In genomic region chrX:44843318-44843702, GRCh38 we compare ENCODE assay signal across 32 cellular contexts. TPM values are rescaled to one million over a fixed set of nuclear protein-coding genes. Genes with fewer than 3 reads are reported as not detected.
DNase-seq lines count a peak whose midpoint lies in the region; ATAC-seq and TF ChIP-seq lines count a peak whose summit lies in the region.
"Had no signal": no experiment of that assay in that cellular context is flagged by ENCODE, and none has a peak within 500 bp of the region (broad histone marks: within the 10 kb centered on the region; RNA-seq: fewer than 3 reads in every experiment).

No MANE protein-coding gene starts in this region.

- CTCF ChIA-PET in Panc1 (lab: Charles Lee), result no interaction called here

- DNase-seq in GM23248 (peak; percentile 5), Panc1 (ENCODE audit: low read depth, low spot score) (peak; percentile 24), epithelial cell of esophagus (ENCODE audit: low read depth) (peak; percentile 43), neuronal stem cell (ENCODE audit: low spot score) (no peak), ascending aorta (ENCODE audit: low spot score in 2 of 2) (no peak), NCI-H146 treated with DMSO at 0.1 percent for 48 hours (lab: John Stamatoyannopoulos, UW; ENCODE audit: unreplicated experiment) (no peak), NCI-H226 (no peak)
- no peak for DNase-seq in effector CD4-positive, alpha-beta T cell
- DNase-seq: activated CD4-positive, alpha-beta memory T cell treated with anti-CD3 and anti-CD28 coated beads, Interleukin-2, amount 10 ng/mL, durations not matched to agents 7 days and 5 days; activated CD8-positive, alpha-beta memory T cell treated with anti-CD3 and anti-CD28 coated beads, Interleukin-2, amount 50 U/mL, for 4 hours; activated naive CD4-positive, alpha-beta T cell treated with anti-CD3 and anti-CD28 coated beads for 36 hours; brain microvascular endothelial cell; COR-L47; DMS53; Kasumi-1; naive thymus-derived CD4-positive, alpha-beta T cell; NCI-H1436 treated with DMSO at 0.1 percent for 48 hours; NCI-H2107; NCI-H748 treated with DMSO at 0.1 percent for 48 hours; stimulated activated CD4-positive, alpha-beta T cell treated with anti-CD3 and anti-CD28 coated beads, Interleukin-4, amount 100 ng/mL, for 24 hours had no signal

- no peak overlapping the region for H3K4ac ChIP-seq in neuronal stem cell (ENCODE audit: low read length)

- H3K9me3 ChIP-seq in GM23248 (ENCODE audit: low read depth) (no peaks in the 10 kb centered on the region), Panc1 (ENCODE audit: control insufficient read depth, insufficient read depth, low read depth, low read length) (no peaks in the 10 kb centered on the region), neuronal stem cell (replicated peaks in 1 of 2; ENCODE audit: control insufficient read depth in 2 of 2, insufficient read depth in 1 of 2, low read depth in 1 of 2, low read length in 2 of 2) (no peaks in the 10 kb centered on the region), ascending aorta (no peaks in the 10 kb centered on the region)
- H3K9me3 ChIP-seq: BLaER1, tibial nerve had no signal

- WGBS in GM23248 (ENCODE audit: low coverage in 1 of 2, low lambda C conversion rate in 2 of 2, missing lambda C conversion rate in 2 of 2), 2 experiments, result 84 to 89% methylated on average over 2 of the region's 2 CpGs
- WGBS in neuronal stem cell (ENCODE audit: extremely low coverage in 2 of 2, insufficient read length in 2 of 2, insufficient replicate concordance in 1 of 2), 2 donors, result no CpG with 5 or more reads among the region's 2 CpGs

- H2AK5ac ChIP-seq in neuronal stem cell (ENCODE audit: low read depth, low read length), result no peak overlapping the region

- no peaks in the 10 kb centered on the region for H3K79me1 ChIP-seq in neuronal stem cell (ENCODE audit: low read depth, low read length)

- ATAC-seq in Panc1, result no peak
- ATAC-seq: naive thymus-derived CD4-positive, alpha-beta T cell; sciatic nerve had no signal

- H3F3A ChIP-seq in GM23248 (ENCODE audit: insufficient read depth), result no peaks in the 10 kb centered on the region

- H3K9ac ChIP-seq in GM23248, result no peak overlapping the region
- H3K9ac ChIP-seq in neuronal stem cell (ENCODE audit: low read depth, low read length, poor library complexity), result no peak overlapping the region
- H3K9ac ChIP-seq: BLaER1 had no signal

- H3K4me1 ChIP-seq in GM23248 (ENCODE audit: insufficient read depth) (no peaks in the 10 kb centered on the region), Panc1 (ENCODE audit: control insufficient read depth, insufficient read depth, low read length) (no peaks in the 10 kb centered on the region), neuronal stem cell (ENCODE audit: control insufficient read depth in 2 of 2, insufficient read depth in 1 of 2, low read depth in 1 of 2, low read length in 2 of 2) (no peaks in the 10 kb centered on the region), ascending aorta (no peaks in the 10 kb centered on the region)
- H3K4me1 ChIP-seq: BLaER1, tibial nerve had no signal

- no peak overlapping the region for H3K23ac ChIP-seq in neuronal stem cell (ENCODE audit: low read depth, low read length, poor library complexity)

- H4K8ac ChIP-seq in neuronal stem cell (ENCODE audit: low read depth, low read length), result no peak overlapping the region

- no TSS peak for BruUV-seq in Panc1 (replicated peaks; lab: Mats Ljungman, UMichigan)

- no peak overlapping the region for H2BK15ac ChIP-seq in neuronal stem cell (ENCODE audit: low read length)

- no peak overlapping the region for H4K91ac ChIP-seq in neuronal stem cell (ENCODE audit: low read depth, low read length, poor library complexity)

- H3K4me3 ChIP-seq in GM23248 (no peak overlapping the region), Panc1 (ENCODE audit: low read depth in 2 of 2, low read length in 2 of 2) (no peak overlapping the region), epithelial cell of esophagus (ENCODE audit: low read length) (no peak overlapping the region), neuronal stem cell (ENCODE audit: low read length in 2 of 2) (no peak overlapping the region), ascending aorta (no peak overlapping the region)
- H3K4me3 ChIP-seq: BLaER1, tibial nerve had no signal

- H3K27ac ChIP-seq in GM23248 (no peak overlapping the region), Panc1 (ENCODE audit: low read length) (no peak overlapping the region), neuronal stem cell (replicated peaks; ENCODE audit: low read length) (no peak overlapping the region), ascending aorta (no peak overlapping the region)
- H3K27ac ChIP-seq: BLaER1, brain microvascular endothelial cell, RWPE1, tibial nerve had no signal

- H3K27me3 ChIP-seq in GM23248 (replicated peaks; ENCODE audit: insufficient read depth) (no peaks in the 10 kb centered on the region), Panc1 (ENCODE audit: control insufficient read depth, insufficient read depth, low read length) (no peaks in the 10 kb centered on the region), neuronal stem cell (ENCODE audit: control insufficient read depth in 3 of 3, insufficient read depth in 3 of 3, low read depth in 1 of 3, low read length in 3 of 3) (no peaks in the 10 kb centered on the region), ascending aorta (no peaks in the 10 kb centered on the region)
- H3K27me3 ChIP-seq: BLaER1, brain microvascular endothelial cell, tibial nerve had no signal

- H3K36me3 ChIP-seq in GM23248 (ENCODE audit: low read depth) (no peaks in the 10 kb centered on the region), Panc1 (ENCODE audit: control insufficient read depth, insufficient read depth, low read length) (no peaks in the 10 kb centered on the region), neuronal stem cell (replicated peaks in 1 of 2; ENCODE audit: control insufficient read depth in 2 of 2, insufficient read depth in 2 of 2, low read length in 2 of 2) (no peaks in the 10 kb centered on the region), ascending aorta (no peaks in the 10 kb centered on the region)
- H3K36me3 ChIP-seq: BLaER1, brain microvascular endothelial cell, tibial nerve had no signal

- H2AFZ ChIP-seq in GM23248 (no peak overlapping the region), neuronal stem cell (ENCODE audit: low read length) (peak overlapping the region; percentile 22)

- intact Hi-C loops in Panc1 (cut with micrococcal nuclease; ENCODE audit: unreplicated experiment), result no loop called here
- intact Hi-C loops in ascending aorta (cut with DNase I), result no loop called here

- POLR2A ChIA-PET in Panc1 (lab: Charles Lee), result no interaction called here

- H3K14ac ChIP-seq in neuronal stem cell (ENCODE audit: low read length), result no peak overlapping the region

- H2BK120ac ChIP-seq in neuronal stem cell (ENCODE audit: low read depth, low read length), result no peak overlapping the region

- H3K18ac ChIP-seq in neuronal stem cell (ENCODE audit: low read length), result no peak overlapping the region

- H3K9me2 ChIP-seq in GM23248 (ENCODE audit: insufficient read depth), result no peaks in the 10 kb centered on the region

- H2BK5ac ChIP-seq in neuronal stem cell (ENCODE audit: low read length), result no peak overlapping the region

- H3K4me2 ChIP-seq in GM23248 (ENCODE audit: unreplicated experiment) (no peak overlapping the region), neuronal stem cell (ENCODE audit: insufficient read depth, low read length, poor library complexity, severe bottlenecking) (no peak overlapping the region)
- H3K4me2 ChIP-seq: BLaER1 had no signal

- H4K20me1 ChIP-seq in GM23248 (ENCODE audit: insufficient read depth), result no peaks in the 10 kb centered on the region
- H4K20me1 ChIP-seq: BLaER1 had no signal

- no peak for TF ChIP-seq CTCF in Panc1 (IDR thresholded peaks at IDR 0.05)
- no peak for TF ChIP-seq CTCF in epithelial cell of esophagus (IDR thresholded peaks at IDR 0.05; ENCODE audit: insufficient read depth, low read depth, low read length, missing control alignments)
- TF ChIP-seq CTCF in ascending aorta (IDR thresholded peaks at IDR 0.05), result no peak

- in situ Hi-C loops in GM23248 (cut with MboI) (no loop called here), Panc1 (cut with HindIII; ENCODE audit: low pct_unique_long_range_greater_than_20kb, low sequenced_read_pairs) (no loop called here)

- H3K79me2 ChIP-seq in GM23248 (ENCODE audit: insufficient read depth), result no peaks in the 10 kb centered on the region

- no peak overlapping the region for H2BK12ac ChIP-seq in neuronal stem cell (ENCODE audit: low read length)

RNA-seq across cellular contexts. Expression of gene DUSP21, which starts 0.5 kb away (rescaled TPM):
- total RNA-seq in GM23248 (2014; rRNA removed; shearing (Covaris generic)), result not detected in 2 replicates
- not detected in 2 replicates for polyA plus RNA-seq in GM23248 (2016; fragmentation: Nextera tagmentation; extraction: Ambion mirVana)
- total RNA-seq in Panc1 (2021; ENCODE audit: unreplicated experiment), result not detected
- polyA plus RNA-seq in Panc1 (2012; ENCODE audit: insufficient read length), result not detected
- not detected for polyA plus RNA-seq in neuronal stem cell (2013, experiment 1 of 2)
- not detected for polyA plus RNA-seq in neuronal stem cell (2013, experiment 2 of 2)
- not detected for total RNA-seq in ascending aorta
- total RNA-seq: activated CD4-positive, alpha-beta memory T cell treated with anti-CD3 and anti-CD28 coated beads, Interleukin-2, amount 10 ng/mL, durations not matched to agents 7 days and 5 days; activated naive CD4-positive, alpha-beta T cell treated with anti-CD3 and anti-CD28 coated beads for 36 hours; activated T-helper 1 cell treated with anti-CD3 and anti-CD28 coated beads, Interleukin-12 subunit alpha, Interleukin-12 subunit beta, Interleukin-2, Interleukin-4 antibody, amounts not matched to agents 30 ng/mL and 10 ng/mL and 1 ng/mL, durations not matched to agents 14 hours and 24 hours and 36 hours; chondrocyte; naive thymus-derived CD4-positive, alpha-beta T cell; progenitor cell of endocrine pancreas; sciatic nerve; T-helper 1 cell treated with Interleukin-12 subunit alpha and Interleukin-12 subunit beta and Interleukin-4 antibody, amounts not matched to agents 30 ng/mL and 1 ng/mL, for 36 hours; tibial nerve had no signal
- polyA plus RNA-seq: adipose tissue; AG04450; keratinocyte; liver; naive thymus-derived CD4-positive, alpha-beta T cell had no signal

RNA-seq across cellular contexts. Expression of gene KDM6A, which starts 29.7 kb away (rescaled TPM):
- 12.0 and 31.2 TPM in 2 replicates for total RNA-seq in GM23248 (2014; rRNA removed; shearing (Covaris generic))
- polyA plus RNA-seq in GM23248 (2016; fragmentation: Nextera tagmentation; extraction: Ambion mirVana), result 4.5 and 5.8 TPM in 2 replicates
- total RNA-seq in Panc1 (2021; ENCODE audit: unreplicated experiment) (24.0 TPM), ascending aorta (16.3 TPM)
- 9.8 TPM for polyA plus RNA-seq in Panc1 (2012; ENCODE audit: insufficient read length)
- polyA plus RNA-seq in neuronal stem cell (2013, experiment 1 of 2), result 23.6 TPM
- 22.9 TPM for polyA plus RNA-seq in neuronal stem cell (2013, experiment 2 of 2)

Comparison
In these comparisons a context has a peak if more than half of its experiments do, and no peak if none do; other contexts are left out.
1. DNase-seq: peak in GM23248 (single experiment), Panc1 (single experiment) and epithelial cell of esophagus (single experiment); none in neuronal stem cell (single experiment), effector CD4-positive, alpha-beta T cell (single experiment), ascending aorta (0 of 2), NCI-H146 treated with DMSO at 0.1 percent for 48 hours (single experiment) and NCI-H226 (single experiment).